ENCODE assay signal across 8 cellular contexts in the genomic region with DNA sequence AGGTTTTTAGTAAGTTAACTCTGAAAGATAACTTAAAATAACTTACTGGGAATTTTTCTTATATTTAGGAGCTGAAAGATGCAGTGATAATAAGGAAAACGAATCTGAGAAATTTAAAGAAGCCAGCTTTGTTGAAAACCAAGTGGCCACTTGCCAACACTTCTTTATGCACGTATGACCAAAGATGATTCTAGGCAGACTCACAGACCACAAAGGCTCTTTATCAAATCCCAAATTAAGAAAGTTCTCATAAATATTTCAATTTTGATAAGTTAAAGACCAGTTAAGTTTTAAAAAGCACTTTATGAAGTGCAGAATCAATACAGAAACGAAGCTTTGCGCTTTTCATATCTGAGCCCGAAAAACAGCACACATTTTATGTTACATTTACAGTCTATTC. TPM values are rescaled to one million over a fixed set of nuclear protein-coding genes. Genes with fewer than 3 reads are reported as not detected.
A peak's percentile ranks its signal among the peaks of the same experiment; 100 is the strongest.
DNase-seq lines count a peak whose midpoint lies in the region; ATAC-seq and TF ChIP-seq lines count a peak whose summit lies in the region.

No MANE protein-coding gene starts in this region.

- H3K36me3 ChIP-seq in heart right ventricle: peaks cover 0 to 8% (median 0%) of the 10 kb centered on the region in 9 donors

- peak overlapping the region; percentile 62 to 99 (median 94) for H3K4me3 ChIP-seq in heart right ventricle

- peaks cover 5 to 55% (median 37%) of the 10 kb centered on the region in 9 donors for H3K4me1 ChIP-seq in heart right ventricle

- H3K27me3 Mint-ChIP-seq in activated naive CD8-positive, alpha-beta T cell treated with anti-CD3 and anti-CD28 coated beads for 36 hours: no peaks in the 10 kb centered on the region

- DNase-seq in heart right ventricle (no peak), Right ventricle myocardium superior (no peak), iris pigment epithelial cell (ENCODE audit: low read depth) (peak; percentile 77), substantia nigra (lab: John Stamatoyannopoulos, UW) (peak in 1 of 49 donors; percentile 32)
- no peak for DNase-seq in activated naive CD8-positive, alpha-beta T cell treated with anti-CD3 and anti-CD28 coated beads for 36 hours
- no peak for DNase-seq in activated CD8-positive, alpha-beta memory T cell treated with anti-CD3 and anti-CD28 coated beads, Interleukin-2, amount 50 U/mL, for 4 hours

- peaks cover 16% of the 10 kb centered on the region for H3K36me3 Mint-ChIP-seq in activated naive CD8-positive, alpha-beta T cell treated with anti-CD3 and anti-CD28 coated beads for 36 hours

- H3K27ac Mint-ChIP-seq in activated naive CD8-positive, alpha-beta T cell treated with anti-CD3 and anti-CD28 coated beads for 36 hours: peak overlapping the region; percentile 98

- no peak for TF ChIP-seq CTCF in heart right ventricle (IDR thresholded peaks at IDR 0.05)

- intact Hi-C loops in heart right ventricle (cut with DNase I) (loop anchor here in 7 of 10 donors (2.0 to 10.0 kb wide), 4 partner anchors 63 to 93 kb away; partner anchors contain the start of genes HSPA4 (in 3 of the 7) and ZCCHC10 (in 3 of the 7)), Right ventricle myocardium superior (cut with DNase I) (loop anchor here (5.0 kb wide), 1 partner anchor 90 kb away; the partner anchor contains the start of gene HSPA4)

- ATAC-seq in heart right ventricle (no peak), Right ventricle myocardium superior (ENCODE audit: poor library complexity) (no peak), GM21825 (IDR thresholded peaks at IDR 0.05; ENCODE audit: unreplicated experiment) (no peak)
- no peak for ATAC-seq in activated CD4-positive, CD25-positive, alpha-beta regulatory T cell treated with anti-CD3 and anti-CD28 coated beads, Interleukin-2, amount 50 U/mL, for 24 hours

- 6 to 9% methylated on average over 5 of the region's 5 CpGs for WGBS in heart right ventricle, 2 donors

- peak overlapping the region; percentile 94 to 99 (median 99) for H3K27ac ChIP-seq in heart right ventricle
- peak overlapping the region; percentile 97 for H3K27ac ChIP-seq in substantia nigra (ENCODE audit: low read depth, low read length, poor library complexity, severe bottlenecking)

- no peaks in the 10 kb centered on the region for H3K9me3 ChIP-seq in heart right ventricle

- peaks cover 28% of the 10 kb centered on the region for H3K4me1 Mint-ChIP-seq in activated naive CD8-positive, alpha-beta T cell treated with anti-CD3 and anti-CD28 coated beads for 36 hours

- H3K27me3 ChIP-seq in heart right ventricle: no peaks in the 10 kb centered on the region

- H3K4me3 Mint-ChIP-seq in activated naive CD8-positive, alpha-beta T cell treated with anti-CD3 and anti-CD28 coated beads for 36 hours: peak overlapping the region; percentile 96

- H3K9me3 Mint-ChIP-seq in activated naive CD8-positive, alpha-beta T cell treated with anti-CD3 and anti-CD28 coated beads for 36 hours: no peaks in the 10 kb centered on the region

RNA-seq across cellular contexts. Expression of gene AFF4, which starts 1.5 kb away (rescaled TPM):
- total RNA-seq in heart right ventricle: 10 to 100 TPM; 35.2 to 63.8 (median 53.3) TPM
- 1 to 10 TPM; 7.0 to 9.3 TPM for polyA plus RNA-seq in heart right ventricle
- 26.8 TPM for total RNA-seq in Right ventricle myocardium superior
- total RNA-seq in activated naive CD8-positive, alpha-beta T cell treated with anti-CD3 and anti-CD28 coated beads for 36 hours: 10 to 100 TPM; 22.2 to 22.9 TPM
